Comparison of ENCODE assay signal across 10 cellular contexts in genomic region chr1:60425528-60425927, GRCh38.
DNase-seq lines count a peak whose midpoint lies in the region; TF ChIP-seq lines count a peak whose summit lies in the region.
"Had no signal": no experiment of that assay in that cellular context is flagged by ENCODE, and none has a peak within 500 bp of the region (broad histone marks: within the 10 kb centered on the region; RNA-seq: fewer than 3 reads in every experiment).

No MANE protein-coding gene starts in this region.

- no peak overlapping the region for H2AFZ ChIP-seq in Karpas-422 (ENCODE audit: low read length)

- H3K27me3 Mint-ChIP-seq in osteocyte (ENCODE audit: unreplicated experiment), result no peaks in the 10 kb centered on the region
- no peaks in the 10 kb centered on the region for H3K27me3 Mint-ChIP-seq in activated naive CD4-positive, alpha-beta T cell treated with anti-CD3 and anti-CD28 coated beads, Interleukin-2, amount 10 ng/mL, durations not matched to agents 7 days and 5 days

- peak; percentile 5 for DNase-seq in NCI-H1436 treated with DMSO at 0.1 percent for 48 hours (lab: John Stamatoyannopoulos, UW)
- no peak for DNase-seq in NCI-H1436 (lab: John Stamatoyannopoulos, UW)
- peak; percentile 67 for DNase-seq in Karpas-422
- DNase-seq in brain microvascular endothelial cell, result peak; percentile 18
- no peak for DNase-seq in osteocyte (ENCODE audit: extremely low spot score, unreplicated experiment)
- DNase-seq in ureter (ENCODE audit: low spot score), result no peak
- DNase-seq in activated naive CD4-positive, alpha-beta T cell treated with anti-CD3 and anti-CD28 coated beads, Interleukin-2, amount 10 ng/mL, durations not matched to agents 7 days and 5 days, result no peak
- no peak for DNase-seq in SW 1271 (lab: John Stamatoyannopoulos, UW)
- DNase-seq: left ventricle myocardium superior had no signal

- H3K27ac ChIP-seq in Karpas-422 (ENCODE audit: low read length) (no peak overlapping the region), brain microvascular endothelial cell (no peak overlapping the region)
- H3K27ac ChIP-seq: A549 had no signal

- no peak overlapping the region for H3K9ac ChIP-seq in Karpas-422 (ENCODE audit: low read length)

- no peaks in the 10 kb centered on the region for H3K79me2 ChIP-seq in Karpas-422 (ENCODE audit: low read length)

- H3K4me3 ChIP-seq in Karpas-422 (ENCODE audit: low read length) (no peak overlapping the region), brain microvascular endothelial cell (ENCODE audit: low read depth, low read length) (no peak overlapping the region)
- H3K4me3 ChIP-seq: A549 had no signal

- H3K36me3 ChIP-seq in Karpas-422 (ENCODE audit: insufficient read depth, low read length) (no peaks in the 10 kb centered on the region), brain microvascular endothelial cell (replicated peaks) (no peaks in the 10 kb centered on the region)

- peaks cover 5% of the 10 kb centered on the region; the same call in 1 of the 2 replicates for H3K9me3 ChIP-seq in Karpas-422 (ENCODE audit: low read length)
- H3K9me3 ChIP-seq: A549 had no signal

- no peaks in the 10 kb centered on the region for H3K27me3 ChIP-seq in Karpas-422 (ENCODE audit: low read length)
- H3K27me3 ChIP-seq in brain microvascular endothelial cell (replicated peaks), result no peaks in the 10 kb centered on the region

- CTCF ChIA-PET in activated naive CD4-positive, alpha-beta T cell treated with anti-CD3 and anti-CD28 coated beads, Interleukin-2, amount 10 ng/mL, durations not matched to agents 7 days and 5 days (lab: Charles Lee), result interaction anchor here (0.7 kb wide), 1 partner anchor 15 kb away, joined by 3 read pairs; no protein-coding TSS in a partner anchor

- no peak overlapping the region for H3K4me2 ChIP-seq in Karpas-422 (ENCODE audit: low read depth, low read length, poor library complexity, severe bottlenecking)
- H3K4me2 ChIP-seq: A549 had no signal

- H3K4me1 ChIP-seq in Karpas-422 (ENCODE audit: low read length), result no peaks in the 10 kb centered on the region
- H3K4me1 ChIP-seq: A549 had no signal

- H3K9me2 ChIP-seq in Karpas-422 (replicated peaks; ENCODE audit: insufficient read depth, low read length), result no peaks in the 10 kb centered on the region

- no peaks in the 10 kb centered on the region for H3K4me1 Mint-ChIP-seq in osteocyte (ENCODE audit: unreplicated experiment)
- no peaks in the 10 kb centered on the region for H3K4me1 Mint-ChIP-seq in activated naive CD4-positive, alpha-beta T cell treated with anti-CD3 and anti-CD28 coated beads, Interleukin-2, amount 10 ng/mL, durations not matched to agents 7 days and 5 days

- in situ Hi-C loops in brain microvascular endothelial cell (cut with HindIII; ENCODE audit: low pct_ligation_motif_present, low sequenced_read_pairs), result no loop called here

- H3K36me3 Mint-ChIP-seq in osteocyte (ENCODE audit: unreplicated experiment), result no peaks in the 10 kb centered on the region
- no peaks in the 10 kb centered on the region for H3K36me3 Mint-ChIP-seq in activated naive CD4-positive, alpha-beta T cell treated with anti-CD3 and anti-CD28 coated beads, Interleukin-2, amount 10 ng/mL, durations not matched to agents 7 days and 5 days

- no peak overlapping the region for H3K27ac Mint-ChIP-seq in osteocyte (ENCODE audit: unreplicated experiment)
- H3K27ac Mint-ChIP-seq in activated naive CD4-positive, alpha-beta T cell treated with anti-CD3 and anti-CD28 coated beads, Interleukin-2, amount 10 ng/mL, durations not matched to agents 7 days and 5 days, result no peak overlapping the region

- H4K20me1 ChIP-seq in Karpas-422 (ENCODE audit: insufficient read depth, low read depth, low read length), result no peaks in the 10 kb centered on the region

- peak; percentile 68 for TF ChIP-seq CTCF in brain microvascular endothelial cell (IDR thresholded peaks at IDR 0.05; ENCODE audit: low read depth, low read length, missing control alignments)
- peak; percentile 51 for TF ChIP-seq CTCF in osteocyte (IDR thresholded peaks at IDR 0.05)

- peaks cover 8% of the 10 kb centered on the region for H3K9me3 Mint-ChIP-seq in osteocyte (ENCODE audit: unreplicated experiment)
- no peaks in the 10 kb centered on the region for H3K9me3 Mint-ChIP-seq in activated naive CD4-positive, alpha-beta T cell treated with anti-CD3 and anti-CD28 coated beads, Interleukin-2, amount 10 ng/mL, durations not matched to agents 7 days and 5 days

- no peak overlapping the region for H3K4me3 Mint-ChIP-seq in osteocyte (ENCODE audit: unreplicated experiment)
- no peak overlapping the region for H3K4me3 Mint-ChIP-seq in activated naive CD4-positive, alpha-beta T cell treated with anti-CD3 and anti-CD28 coated beads, Interleukin-2, amount 10 ng/mL, durations not matched to agents 7 days and 5 days

Comparison
In these comparisons a context has a peak if more than half of its experiments do, and no peak if none do; other contexts are left out.
1. DNase-seq: peak in NCI-H1436 treated with DMSO at 0.1 percent for 48 hours (single experiment), Karpas-422 (single experiment) and brain microvascular endothelial cell (single experiment); none in NCI-H1436 (single experiment), osteocyte (single experiment), ureter (single experiment), activated naive CD4-positive, alpha-beta T cell treated with anti-CD3 and anti-CD28 coated beads, Interleukin-2, amount 10 ng/mL, durations not matched to agents 7 days and 5 days (single experiment) and SW 1271 (0 of 2).